Comparison of ENCODE assay signal across 8 cellular contexts in genomic region chr5:73448451-73449136, GRCh38. TPM values are rescaled to one million over a fixed set of nuclear protein-coding genes. Genes with fewer than 3 reads are reported as not detected.
DNase-seq lines count a peak whose midpoint lies in the region; ATAC-seq and TF ChIP-seq lines count a peak whose summit lies in the region.

Gene FOXD1 (minus strand): TSS chr5:73448777. CDS start chr5:73448362, 415 bp downstream.

- DNase-seq in ELF-1 (ENCODE audit: low read depth, low spot score) (peak; percentile 90), NCI-H446 treated with DMSO at 0.1 percent for 48 hours (lab: John Stamatoyannopoulos, UW) (peak; percentile 84), fibroblast of pulmonary artery (ENCODE audit: low read depth) (peak; percentile 90)
- DNase-seq in activated T-cell treated with anti-CD3 and anti-CD28 coated beads, Interleukin-2, amount 50 U/mL, for 48 hours, result peak; percentile 73 to 75
- DNase-seq in natural killer cell treated with Interleukin-12 subunit alpha and Interleukin-12 subunit beta and Interleukin-15 and Interleukin-18, amount 100 ng/mL, for 72 hours (ENCODE audit: low spot score), result peak; percentile 67

- peaks cover 39 to 53% of the 10 kb centered on the region in 2 donors for H3K27me3 Mint-ChIP-seq in natural killer cell treated with Interleukin-12 subunit alpha and Interleukin-12 subunit beta and Interleukin-15 and Interleukin-18, amount 100 ng/mL, for 72 hours

- TF ChIP-seq CTCF in fibroblast of pulmonary artery (IDR thresholded peaks at IDR 0.05; ENCODE audit: low read length, missing control alignments), result no peak

- H3K36me3 Mint-ChIP-seq in natural killer cell treated with Interleukin-12 subunit alpha and Interleukin-12 subunit beta and Interleukin-15 and Interleukin-18, amount 100 ng/mL, for 72 hours, result peaks cover 8% of the 10 kb centered on the region

- peak within 1 kb of the TSS; percentile 31 to 57 for H3K27ac Mint-ChIP-seq in natural killer cell treated with Interleukin-12 subunit alpha and Interleukin-12 subunit beta and Interleukin-15 and Interleukin-18, amount 100 ng/mL, for 72 hours

- peak within 1 kb of the TSS; percentile 62 for H3K4me3 ChIP-seq in fibroblast of pulmonary artery (replicated peaks; ENCODE audit: low read depth, low read length)

- H3K4me3 Mint-ChIP-seq in natural killer cell treated with Interleukin-12 subunit alpha and Interleukin-12 subunit beta and Interleukin-15 and Interleukin-18, amount 100 ng/mL, for 72 hours, result peak within 1 kb of the TSS; percentile 86

- H3K9me3 Mint-ChIP-seq in natural killer cell treated with Interleukin-12 subunit alpha and Interleukin-12 subunit beta and Interleukin-15 and Interleukin-18, amount 100 ng/mL, for 72 hours, result no peaks in the 10 kb centered on the region

- ATAC-seq in HG03025 (IDR thresholded peaks at IDR 0.05; ENCODE audit: low FRiP score, unreplicated experiment) (peak; percentile 52), GM19395 (IDR thresholded peaks at IDR 0.05; ENCODE audit: unreplicated experiment) (no peak), HG02970 (IDR thresholded peaks at IDR 0.05; ENCODE audit: low FRiP score, unreplicated experiment) (no peak)
- ATAC-seq in natural killer cell treated with Interleukin-12 subunit alpha and Interleukin-12 subunit beta and Interleukin-15 and Interleukin-18, amount 100 ng/mL, for 72 hours, result peak; percentile 83 to 88

- H3K4me1 Mint-ChIP-seq in natural killer cell treated with Interleukin-12 subunit alpha and Interleukin-12 subunit beta and Interleukin-15 and Interleukin-18, amount 100 ng/mL, for 72 hours (ENCODE audit: low read depth in 2 of 2), result peaks cover 14 to 16% of the 10 kb centered on the region in 2 donors

RNA-seq across cellular contexts. Expression of gene FOXD1, which starts in this region (rescaled TPM):
- 1 to 10 TPM; 1.5 to 2.0 TPM for total RNA-seq in natural killer cell treated with Interleukin-12 subunit alpha and Interleukin-12 subunit beta and Interleukin-15 and Interleukin-18, amount 100 ng/mL, for 72 hours

Comparison
In these comparisons a context has a peak if more than half of its experiments do, and no peak if none do; other contexts are left out.
1. ATAC-seq: peak in HG03025 (single experiment) and natural killer cell treated with Interleukin-12 subunit alpha and Interleukin-12 subunit beta and Interleukin-15 and Interleukin-18, amount 100 ng/mL, for 72 hours (2 of 2); none in GM19395 (single experiment) and HG02970 (single experiment).
2. Peak in every context shown above with its lines, with median percentiles within 50 percentile points of each other: DNase-seq.